Comparison of ENCODE assay signal across 8 cellular contexts in genomic region chr2:12728221-12728777, GRCh38. TPM values are rescaled to one million over a fixed set of nuclear protein-coding genes. Genes with fewer than 3 reads are reported as not detected.
DNase-seq lines count a peak whose midpoint lies in the region; ATAC-seq and TF ChIP-seq lines count a peak whose summit lies in the region.

No MANE protein-coding gene starts in this region.

- peaks cover 38 to 71% (median 45%) of the 10 kb centered on the region in 3 donors for H3K36me3 ChIP-seq in tibial artery

- ATAC-seq in GM18499 (IDR thresholded peaks at IDR 0.05; ENCODE audit: insufficient read depth, unreplicated experiment) (peak; percentile 83), GM21786 (IDR thresholded peaks at IDR 0.05; ENCODE audit: unreplicated experiment) (peak; percentile 87)
- ATAC-seq in activated naive CD8-positive, alpha-beta T cell treated with anti-CD3 and anti-CD28 coated beads, Interleukin-2, amount 10 ng/mL, durations not matched to agents 7 days and 5 days (ENCODE audit: low read depth): peak; percentile 91

- H3K27me3 ChIP-seq in tibial artery: no peaks in the 10 kb centered on the region

- no peak overlapping the region for H3K4me3 ChIP-seq in tibial artery

- H3K27ac ChIP-seq in tibial artery: no peak overlapping the region

- in situ Hi-C loops in G401 (cut with HindIII; ENCODE audit: low sequenced_read_pairs): no loop called here

- peaks cover 0 to 53% (median 32%) of the 10 kb centered on the region in 4 donors for H3K4me1 ChIP-seq in tibial artery

- H3K27ac Mint-ChIP-seq in activated naive CD8-positive, alpha-beta T cell treated with anti-CD3 and anti-CD28 coated beads, Interleukin-2, amount 10 ng/mL, durations not matched to agents 7 days and 5 days: peak overlapping the region; percentile 90

- H3K36me3 Mint-ChIP-seq in activated naive CD8-positive, alpha-beta T cell treated with anti-CD3 and anti-CD28 coated beads, Interleukin-2, amount 10 ng/mL, durations not matched to agents 7 days and 5 days: peaks cover 59% of the 10 kb centered on the region

- peak overlapping the region; percentile 73 for H3K4me3 Mint-ChIP-seq in activated naive CD8-positive, alpha-beta T cell treated with anti-CD3 and anti-CD28 coated beads, Interleukin-2, amount 10 ng/mL, durations not matched to agents 7 days and 5 days

- no peaks in the 10 kb centered on the region for H3K27me3 Mint-ChIP-seq in activated naive CD8-positive, alpha-beta T cell treated with anti-CD3 and anti-CD28 coated beads, Interleukin-2, amount 10 ng/mL, durations not matched to agents 7 days and 5 days

- POLR2A ChIA-PET in activated naive CD8-positive, alpha-beta T cell treated with anti-CD3 and anti-CD28 coated beads, Interleukin-2, amount 10 ng/mL, durations not matched to agents 7 days and 5 days (lab: Charles Lee): interaction anchor here (0.8 to 4.2 kb wide), 4 partner anchors 12 to 133 kb away, joined by 3 to 30 read pairs (median 4); partner anchors contain the start of gene TRIB2

- peaks cover 60% of the 10 kb centered on the region for H3K4me1 Mint-ChIP-seq in activated naive CD8-positive, alpha-beta T cell treated with anti-CD3 and anti-CD28 coated beads, Interleukin-2, amount 10 ng/mL, durations not matched to agents 7 days and 5 days

- DNase-seq in NAMALWA (ENCODE audit: low spot score) (peak; percentile 85), pons (ENCODE audit: low spot score) (no peak), NCI-H446 treated with DMSO at 0.1 percent for 48 hours (lab: John Stamatoyannopoulos, UW) (no peak), tibial artery (no peak), G401 (ENCODE audit: low spot score) (no peak)
- DNase-seq in activated naive CD8-positive, alpha-beta T cell treated with anti-CD3 and anti-CD28 coated beads, Interleukin-2, amount 10 ng/mL, durations not matched to agents 7 days and 5 days: peak; percentile 67

- H3K9me3 Mint-ChIP-seq in activated naive CD8-positive, alpha-beta T cell treated with anti-CD3 and anti-CD28 coated beads, Interleukin-2, amount 10 ng/mL, durations not matched to agents 7 days and 5 days: no peaks in the 10 kb centered on the region

- no peaks in the 10 kb centered on the region for H3K9me3 ChIP-seq in tibial artery

- intact Hi-C loops in tibial artery (cut with DNase I; ENCODE audit: low total_unique reads): loop anchor here (10.0 kb wide), 1 partner anchor 77 kb away; no protein-coding TSS in a partner anchor

- TF ChIP-seq CTCF in tibial artery (IDR thresholded peaks at IDR 0.05): no peak

RNA-seq across cellular contexts. Expression of gene TRIB2, which starts 11.6 kb away (rescaled TPM):
- total RNA-seq in activated naive CD8-positive, alpha-beta T cell treated with anti-CD3 and anti-CD28 coated beads, Interleukin-2, amount 10 ng/mL, durations not matched to agents 7 days and 5 days: 10 to 100 TPM; 48.7 to 54.0 TPM
- total RNA-seq in G401 (2014; rRNA removed; shearing (Covaris generic)): 5.4 and 10.5 TPM in 2 replicates

Comparison
In these comparisons a context has a peak if more than half of its experiments do, and no peak if none do; other contexts are left out.
1. DNase-seq: peak in NAMALWA (single experiment) and activated naive CD8-positive, alpha-beta T cell treated with anti-CD3 and anti-CD28 coated beads, Interleukin-2, amount 10 ng/mL, durations not matched to agents 7 days and 5 days (single experiment); none in pons (single experiment), NCI-H446 treated with DMSO at 0.1 percent for 48 hours (single experiment), tibial artery (0 of 2) and G401 (single experiment).
2. Peak in every context shown above with its lines, with median percentiles within 50 percentile points of each other: ATAC-seq.